Comparison of ENCODE assay signal across 33 cellular contexts in the genomic region with DNA sequence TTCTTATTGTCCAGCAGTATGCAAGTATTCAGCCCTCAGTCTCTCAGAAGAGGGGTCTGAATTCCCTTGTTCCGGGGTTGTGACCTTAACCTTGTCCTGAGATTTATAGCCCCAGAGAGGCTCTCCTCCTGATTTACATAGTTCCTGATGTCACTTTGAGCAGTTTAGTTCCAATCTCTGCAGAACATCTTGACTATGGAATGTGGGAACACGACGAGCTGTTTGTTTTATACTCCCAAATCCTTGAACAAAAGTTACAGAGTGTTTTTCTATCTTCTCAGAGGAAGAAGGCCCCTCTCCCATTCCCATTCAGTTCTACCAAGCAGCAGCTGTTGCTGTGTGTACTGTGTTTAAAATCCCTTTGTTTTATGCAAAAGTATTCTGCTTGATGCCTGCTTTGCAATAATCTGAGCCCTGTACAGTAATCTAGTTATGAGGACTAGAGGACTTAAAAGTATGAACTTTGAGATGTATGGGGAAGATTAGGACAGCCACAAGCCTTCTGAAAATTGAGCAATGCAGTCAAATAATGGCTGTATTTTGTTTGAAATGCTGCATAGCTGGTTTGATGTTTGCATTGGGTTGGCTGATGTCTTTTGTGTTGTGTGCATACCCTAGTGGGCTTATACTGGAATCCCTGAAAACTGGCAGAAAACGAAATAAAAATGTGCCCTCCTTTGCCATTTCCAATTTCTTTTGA.
DNase-seq lines count a peak whose midpoint lies in the region; ATAC-seq, FAIRE-seq and TF ChIP-seq lines count a peak whose summit lies in the region.
"Had no signal": no experiment of that assay in that cellular context is flagged by ENCODE, and none has a peak within 500 bp of the region (broad histone marks: within the 10 kb centered on the region; RNA-seq: fewer than 3 reads in every experiment).

No MANE protein-coding gene starts in this region.

- H3K4me3 ChIP-seq in GM23338 = no peak overlapping the region
- no peak overlapping the region for H3K4me3 ChIP-seq in muscle layer of duodenum (ENCODE audit: low read depth in 1 of 2, low read length in 2 of 2)
- H3K4me3 ChIP-seq: ascending aorta, BLaER1, cardiac muscle cell, coronary artery, esophagus muscularis mucosa, SJSA1, stomach, tibial nerve had no signal

- H3K36me3 ChIP-seq in GM23338 (ENCODE audit: insufficient read depth) (no peaks in the 10 kb centered on the region), muscle layer of duodenum (ENCODE audit: control insufficient read depth in 1 of 2, insufficient read depth in 2 of 2, low read length in 2 of 2) (no peaks in the 10 kb centered on the region)
- H3K36me3 ChIP-seq: ascending aorta, BLaER1, cardiac muscle cell, esophagus muscularis mucosa, SJSA1, stomach, tibial nerve had no signal

- H3K27me3 ChIP-seq in GM23338 (ENCODE audit: insufficient read depth) (no peaks in the 10 kb centered on the region), muscle layer of duodenum (ENCODE audit: low read depth, low read length) (no peaks in the 10 kb centered on the region)
- H3K27me3 ChIP-seq: ascending aorta, BLaER1, cardiac muscle cell, esophagus muscularis mucosa, SJSA1, stomach, tibial nerve had no signal

- ATAC-seq in GM23338 (no peak), sciatic nerve (peak; percentile 13)
- ATAC-seq: activated CD4-positive, CD25-positive, alpha-beta regulatory T cell treated with anti-CD3 and anti-CD28 coated beads, Interleukin-2, amount 50 U/mL, for 24 hours; activated naive CD4-positive, alpha-beta T cell treated with anti-CD3 and anti-CD28 coated beads, Interleukin-2, amount 50 U/mL, for 72 hours; effector memory CD8-positive, alpha-beta T cell; left ventricle myocardium superior; Panc1 had no signal

- H3K27ac Mint-ChIP-seq in GM23338 (no peak overlapping the region), endothelial cell (ENCODE audit: unreplicated experiment) (peak overlapping the region; percentile 74)
- H3K27ac Mint-ChIP-seq: activated naive CD4-positive, alpha-beta T cell treated with anti-CD3 and anti-CD28 coated beads, Interleukin-2, amount 50 U/mL, for 72 hours; effector memory CD8-positive, alpha-beta T cell; progenitor cell of endocrine pancreas had no signal

- no peak overlapping the region for H3K4me2 ChIP-seq in GM23338
- H3K4me2 ChIP-seq: BLaER1 had no signal

- peak overlapping the region; percentile 56; the same call in 1 of the 2 replicates for H2AFZ ChIP-seq in GM23338

- peaks cover 4% of the 10 kb centered on the region for H3K27me3 Mint-ChIP-seq in GM23338 (ENCODE audit: insufficient read depth, low read depth, poor library complexity)
- no peaks in the 10 kb centered on the region for H3K27me3 Mint-ChIP-seq in endothelial cell (ENCODE audit: unreplicated experiment)

- intact Hi-C loops in sciatic nerve (cut with DNase I) = no loop called here

- H3K79me2 ChIP-seq in GM23338 (replicated peaks; ENCODE audit: insufficient read depth) = no peaks in the 10 kb centered on the region

- H4K20me1 ChIP-seq in GM23338 (replicated peaks; ENCODE audit: insufficient read depth) = no peaks in the 10 kb centered on the region
- H4K20me1 ChIP-seq: BLaER1 had no signal

- peaks cover 14% of the 10 kb centered on the region for H3K9me2 ChIP-seq in GM23338 (ENCODE audit: insufficient read depth)

- H3F3A ChIP-seq in GM23338 (replicated peaks; ENCODE audit: low read depth) = no peaks in the 10 kb centered on the region

- TF ChIP-seq CTCF in GM23338 (conservative IDR thresholded peaks at IDR 0.05; ENCODE audit: low read depth in 2 of 2) (no peak), endothelial cell (IDR thresholded peaks at IDR 0.05; ENCODE audit: unreplicated experiment) (no peak)

- H3K27ac ChIP-seq in GM23338 (ENCODE audit: low read depth) = no peak overlapping the region
- H3K27ac ChIP-seq in muscle layer of duodenum (ENCODE audit: low read length) = peak overlapping the region; percentile 4
- H3K27ac ChIP-seq: ascending aorta, BLaER1, cardiac muscle cell, coronary artery, esophagus muscularis mucosa, SJSA1, stomach, tibial nerve had no signal

- no peak overlapping the region for H3K4me3 Mint-ChIP-seq in GM23338
- no peak overlapping the region for H3K4me3 Mint-ChIP-seq in endothelial cell (ENCODE audit: unreplicated experiment)
- H3K4me3 Mint-ChIP-seq: effector memory CD8-positive, alpha-beta T cell had no signal

- FAIRE-seq in RCC 7860 (lab: Jason Lieb, UNC) = no peak
- FAIRE-seq: frontal cortex, GM19239, small intestine had no signal

- DNase-seq in GM23338 (ENCODE audit: low spot score) (no peak), endothelial cell (ENCODE audit: low spot score) (no peak), sciatic nerve (ENCODE audit: low spot score) (no peak), epidermal melanocyte (ENCODE audit: insufficient read length, low spot score) (no peak), activated T-cell treated with anti-CD3 and anti-CD28 coated beads for 4 hours (no peak), UCSD-AML1 (lab: John Stamatoyannopoulos, UW; ENCODE audit: unreplicated experiment) (no peak), RCC 7860 (ENCODE audit: low spot score) (no peak)
- DNase-seq: activated CD4-positive, alpha-beta T cell treated with anti-CD3 and anti-CD28 coated beads, Interleukin-2, amount 50 U/mL, for 48 hours; activated CD8-positive, alpha-beta memory T cell treated with anti-CD3 and anti-CD28 coated beads, Interleukin-2, amount 50 U/mL, for 4 hours; effector memory CD8-positive, alpha-beta T cell; GDM1; H7; left ventricle myocardium superior; NCI-H187; NCI-H2171 treated with DMSO at 0.1 percent for 48 hours; small intestine; stimulated activated CD4-positive, alpha-beta T cell treated with anti-CD3 and anti-CD28 coated beads, Interleukin-1b, Interleukin-23, amount 100 ng/mL, for 48 hours; stimulated activated CD8-positive, alpha-beta memory T cell treated with anti-CD3 and anti-CD28 coated beads, Interleukin-4, amount 100 ng/mL, for 48 hours; stomach had no signal

- H3K9me3 Mint-ChIP-seq in GM23338 (peaks cover 5% of the 10 kb centered on the region; the same call in 1 of the 3 replicates), endothelial cell (ENCODE audit: unreplicated experiment) (peaks cover 5% of the 10 kb centered on the region)
- H3K9me3 Mint-ChIP-seq: effector memory CD8-positive, alpha-beta T cell had no signal

- no peaks in the 10 kb centered on the region for H3K36me3 Mint-ChIP-seq in GM23338 (ENCODE audit: low read depth)
- peaks cover 5% of the 10 kb centered on the region for H3K36me3 Mint-ChIP-seq in endothelial cell (ENCODE audit: low read depth, unreplicated experiment)
- H3K36me3 Mint-ChIP-seq: activated naive CD4-positive, alpha-beta T cell treated with anti-CD3 and anti-CD28 coated beads, Interleukin-2, amount 50 U/mL, for 72 hours had no signal

- H3K4me1 ChIP-seq in GM23338 (ENCODE audit: insufficient read depth) (peaks cover 15% of the 10 kb centered on the region; the same call in 1 of the 2 replicates), muscle layer of duodenum (ENCODE audit: control insufficient read depth in 1 of 2, insufficient read depth in 2 of 2, low read length in 2 of 2) (peaks cover 0 to 21% of the 10 kb centered on the region in 2 donors)
- H3K4me1 ChIP-seq: ascending aorta, BLaER1 had no signal

- H3K9me3 ChIP-seq in muscle layer of duodenum (ENCODE audit: control insufficient read depth in 1 of 2, low read length in 2 of 2) = no peaks in the 10 kb centered on the region
- H3K9me3 ChIP-seq: ascending aorta, BLaER1, esophagus muscularis mucosa, SJSA1, stomach, tibial nerve had no signal

- H3K4me1 Mint-ChIP-seq in GM23338 = peaks cover 15% of the 10 kb centered on the region
- peaks cover 39% of the 10 kb centered on the region for H3K4me1 Mint-ChIP-seq in endothelial cell (ENCODE audit: unreplicated experiment)

TF ChIP-seq in GM23338, 12 proteins besides CTCF, POLR2A, EP300 and RAD21 (continues in another document):
- TF ChIP-seq STAT1 (IDR thresholded peaks at IDR 0.05; ENCODE audit: unreplicated experiment) (no peak), ZNF114 (CRISPR knock-in tag; IDR thresholded peaks at IDR 0.05) (no peak), JUNB (IDR thresholded peaks at IDR 0.05; ENCODE audit: unreplicated experiment) (no peak), EZH2 (IDR thresholded peaks at IDR 0.05; ENCODE audit: low read depth, unreplicated experiment) (no peak)
